8 cellular contexts compared by ENCODE assay signal in the genomic region with DNA sequence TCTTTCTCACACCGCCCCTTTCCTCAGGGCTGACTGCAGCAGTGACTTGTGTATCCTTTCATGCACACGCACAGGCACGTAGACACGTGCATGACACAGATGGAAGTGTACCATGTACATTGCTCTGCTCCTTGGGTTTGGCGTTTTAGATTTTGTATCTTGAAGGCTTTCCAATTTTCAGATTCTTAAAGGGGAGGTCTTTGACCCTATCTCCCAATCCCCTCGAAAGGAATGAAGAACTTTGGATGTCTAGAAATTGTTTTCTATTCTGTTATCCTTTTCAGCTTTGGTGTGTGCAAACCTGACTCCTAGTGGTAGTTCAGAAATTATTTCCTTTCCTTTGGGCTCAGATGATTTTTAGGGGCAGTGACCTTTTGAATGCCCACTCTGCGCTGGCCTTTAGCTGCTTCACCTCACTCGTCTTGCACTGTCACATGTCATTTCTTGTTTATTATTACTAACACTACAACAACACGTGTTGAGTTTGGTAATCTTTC.
DNase-seq lines count a peak whose midpoint lies in the region; ATAC-seq, FAIRE-seq and TF ChIP-seq lines count a peak whose summit lies in the region.

No MANE protein-coding gene starts in this region.

- DNase-seq in GM03348 (ENCODE audit: low spot score) (peak; percentile 17), choroid plexus epithelial cell (ENCODE audit: low read depth) (peak; percentile 55), pancreas (no peak), mucosa of descending colon (no peak), neuronal stem cell (ENCODE audit: low spot score) (no peak)

- no peak for FAIRE-seq in pancreas (lab: Jason Lieb, UNC)

- H3K4me1 ChIP-seq in Loucy (ENCODE audit: insufficient read depth, low read length, poor library complexity, severe bottlenecking) (peaks cover 9% of the 10 kb centered on the region), pancreas (peaks cover 0 to 5% (median 0%) of the 10 kb centered on the region in 3 donors), mucosa of descending colon (ENCODE audit: low read depth) (no peaks in the 10 kb centered on the region), neuronal stem cell (ENCODE audit: control insufficient read depth in 2 of 2, insufficient read depth in 1 of 2, low read depth in 1 of 2, low read length in 2 of 2) (peaks cover 0 to 2% of the 10 kb centered on the region in 2 donors)

- H2BK5ac ChIP-seq in neuronal stem cell (ENCODE audit: low read length), result no peak overlapping the region

- H3K27ac ChIP-seq in pancreas (no peak overlapping the region), neuronal stem cell (replicated peaks; ENCODE audit: low read length) (no peak overlapping the region)

- H3K18ac ChIP-seq in neuronal stem cell (ENCODE audit: low read length), result no peak overlapping the region

- no peak overlapping the region for H3K4me2 ChIP-seq in Loucy (ENCODE audit: low read depth, low read length, poor library complexity, severe bottlenecking)
- H3K4me2 ChIP-seq in neuronal stem cell (ENCODE audit: insufficient read depth, low read length, poor library complexity, severe bottlenecking), result no peak overlapping the region

- H2BK120ac ChIP-seq in neuronal stem cell (ENCODE audit: low read depth, low read length), result no peak overlapping the region

- H3K79me1 ChIP-seq in neuronal stem cell (ENCODE audit: low read depth, low read length), result peaks cover 3% of the 10 kb centered on the region

- no peak overlapping the region for H2BK12ac ChIP-seq in neuronal stem cell (ENCODE audit: low read length)

- TF ChIP-seq CTCF in Loucy (conservative IDR thresholded peaks at IDR 0.05; ENCODE audit: low read length) (peak; percentile 66), choroid plexus epithelial cell (conservative IDR thresholded peaks at IDR 0.05; ENCODE audit: low read depth, low read length) (peak; percentile 63), pancreas (IDR thresholded peaks at IDR 0.05) (peak in 1 of 4 donors; percentile 14), mucosa of descending colon (IDR thresholded peaks at IDR 0.05) (no peak)

- no peak overlapping the region for H3K9ac ChIP-seq in Loucy (ENCODE audit: low read depth, low read length, poor library complexity, severe bottlenecking)
- H3K9ac ChIP-seq in neuronal stem cell (ENCODE audit: low read depth, low read length, poor library complexity), result no peak overlapping the region

- H3K4ac ChIP-seq in neuronal stem cell (ENCODE audit: low read length), result no peak overlapping the region

- no peak overlapping the region for H3K4me3 ChIP-seq in Loucy (ENCODE audit: low read length, poor library complexity, severe bottlenecking)
- no peak overlapping the region for H3K4me3 ChIP-seq in choroid plexus epithelial cell (ENCODE audit: low read depth, low read length)
- H3K4me3 ChIP-seq in pancreas, result no peak overlapping the region
- H3K4me3 ChIP-seq in mucosa of descending colon, result no peak overlapping the region
- H3K4me3 ChIP-seq in neuronal stem cell (ENCODE audit: low read length in 2 of 2), result no peak overlapping the region

- H3K14ac ChIP-seq in neuronal stem cell (ENCODE audit: low read length), result no peak overlapping the region

- intact Hi-C loops in pancreas (cut with DNase I), result no loop called here
- intact Hi-C loops in mucosa of descending colon (cut with DNase I, micrococcal nuclease), result no loop called here

- peaks cover 6% of the 10 kb centered on the region for H4K20me1 ChIP-seq in Loucy (ENCODE audit: insufficient read depth, low read length, poor library complexity, severe bottlenecking)

- no peak overlapping the region for H2AFZ ChIP-seq in Loucy (ENCODE audit: low read length)
- H2AFZ ChIP-seq in neuronal stem cell (ENCODE audit: low read length), result no peak overlapping the region

- no peaks in the 10 kb centered on the region for H3K9me2 ChIP-seq in Loucy (replicated peaks; ENCODE audit: low read depth, low read length)

- H2AK5ac ChIP-seq in neuronal stem cell (ENCODE audit: low read depth, low read length), result no peak overlapping the region

- H4K91ac ChIP-seq in neuronal stem cell (ENCODE audit: low read depth, low read length, poor library complexity), result no peak overlapping the region

- H3F3A ChIP-seq in Loucy (ENCODE audit: low read depth), result no peaks in the 10 kb centered on the region

- H3K36me3 ChIP-seq in Loucy (ENCODE audit: insufficient read depth, low read length), result no peaks in the 10 kb centered on the region
- no peaks in the 10 kb centered on the region for H3K36me3 ChIP-seq in pancreas
- H3K36me3 ChIP-seq in mucosa of descending colon (ENCODE audit: low read depth), result no peaks in the 10 kb centered on the region
- peaks cover 0 to 2% of the 10 kb centered on the region in 2 donors for H3K36me3 ChIP-seq in neuronal stem cell (replicated peaks in 1 of 2; ENCODE audit: control insufficient read depth in 2 of 2, insufficient read depth in 2 of 2, low read length in 2 of 2)

- H4K8ac ChIP-seq in neuronal stem cell (ENCODE audit: low read depth, low read length), result no peak overlapping the region

- H3K9me3 ChIP-seq in Loucy (ENCODE audit: insufficient read depth, low read depth, low read length) (no peaks in the 10 kb centered on the region), pancreas (no peaks in the 10 kb centered on the region), mucosa of descending colon (no peaks in the 10 kb centered on the region), neuronal stem cell (replicated peaks in 1 of 2; ENCODE audit: control insufficient read depth in 2 of 2, insufficient read depth in 1 of 2, low read depth in 1 of 2, low read length in 2 of 2) (no peaks in the 10 kb centered on the region)

- no peak overlapping the region for H2BK15ac ChIP-seq in neuronal stem cell (ENCODE audit: low read length)

- H3K27me3 ChIP-seq in Loucy (ENCODE audit: insufficient read depth, low read length, poor library complexity, severe bottlenecking) (no peaks in the 10 kb centered on the region), pancreas (no peaks in the 10 kb centered on the region), neuronal stem cell (ENCODE audit: control insufficient read depth in 3 of 3, insufficient read depth in 3 of 3, low read depth in 1 of 3, low read length in 3 of 3) (no peaks in the 10 kb centered on the region)

- ATAC-seq in pancreas, result peak in 3 of 4 donors; percentile 53 to 62 (median 58)
- ATAC-seq in mucosa of descending colon, result no peak
- ATAC-seq in GM21381 (IDR thresholded peaks at IDR 0.05; ENCODE audit: unreplicated experiment), result no peak
- no peak for ATAC-seq in HG02571 (IDR thresholded peaks at IDR 0.05; ENCODE audit: unreplicated experiment)

- WGBS in pancreas, 2 donors, result 46 to 52% methylated on average over 9 of the region's 9 CpGs
- WGBS in neuronal stem cell (ENCODE audit: extremely low coverage in 2 of 2, insufficient read length in 2 of 2, insufficient replicate concordance in 1 of 2), 2 donors, result no CpG with 5 or more reads among the region's 9 CpGs

- H3K79me2 ChIP-seq in Loucy (ENCODE audit: insufficient read depth, low read length), result peaks cover 15% of the 10 kb centered on the region

- H3K23ac ChIP-seq in neuronal stem cell (ENCODE audit: low read depth, low read length, poor library complexity), result no peak overlapping the region

Comparison
In these comparisons a context has a peak if more than half of its experiments do, and no peak if none do; other contexts are left out.
1. DNase-seq: peak in GM03348 (single experiment) and choroid plexus epithelial cell (single experiment); none in pancreas (0 of 6), mucosa of descending colon (0 of 3) and neuronal stem cell (single experiment).
2. ATAC-seq: peak in pancreas (3 of 4); none in mucosa of descending colon (single experiment), GM21381 (single experiment) and HG02571 (single experiment).